8 cellular contexts compared by ENCODE assay signal in the genomic region with DNA sequence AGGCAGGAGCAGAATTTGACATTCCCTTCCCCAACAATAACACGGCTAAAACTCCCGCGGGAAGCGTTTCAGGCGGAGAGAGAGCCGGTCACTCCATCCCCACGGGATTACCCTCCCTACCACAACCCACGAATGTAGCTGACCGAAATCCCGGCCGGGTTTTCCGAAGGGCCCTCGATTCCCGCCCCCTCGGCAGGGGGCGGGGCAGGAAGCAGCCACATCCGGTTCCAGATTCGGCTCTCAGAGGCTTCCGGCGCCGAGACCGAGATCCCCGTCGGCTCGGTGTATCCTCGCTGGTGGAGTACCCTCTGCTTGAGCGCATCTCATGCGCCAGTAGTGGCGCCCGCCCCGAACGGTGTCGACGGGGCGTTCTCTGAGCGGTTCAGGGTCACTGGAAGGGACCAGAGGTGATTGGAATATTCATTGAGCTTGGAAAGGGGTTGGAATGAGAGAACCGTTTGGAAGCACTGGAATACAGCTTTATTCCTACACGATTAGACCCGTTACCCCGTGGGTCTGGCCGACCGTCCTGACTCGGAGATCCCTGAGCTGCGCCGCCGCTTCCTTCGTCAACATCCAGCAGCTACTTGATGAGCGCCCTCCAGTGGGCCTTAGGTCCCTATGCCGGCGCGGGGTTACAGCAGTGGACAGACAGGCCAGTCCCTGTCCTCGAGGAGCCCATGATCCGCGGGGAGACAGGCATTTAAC. TPM values are rescaled to one million over a fixed set of nuclear protein-coding genes. Genes with fewer than 3 reads are reported as not detected.
DNase-seq lines count a peak whose midpoint lies in the region; ATAC-seq and TF ChIP-seq lines count a peak whose summit lies in the region.

No MANE protein-coding gene starts in this region.

- peak overlapping the region; percentile 99 for H3K4me3 Mint-ChIP-seq in neural crest cell

- H2AFZ ChIP-seq in HCT116 (ENCODE audit: low read depth, low read length, poor library complexity, severe bottlenecking) (no peak overlapping the region), MM.1S (ENCODE audit: low read length) (peak overlapping the region; percentile 68)

- H3K27me3 Mint-ChIP-seq in neural crest cell (ENCODE audit: low read depth) = no peaks in the 10 kb centered on the region

- H3K9me2 ChIP-seq in HCT116 (ENCODE audit: insufficient read depth) = no peaks in the 10 kb centered on the region
- no peaks in the 10 kb centered on the region for H3K9me2 ChIP-seq in MM.1S (replicated peaks; ENCODE audit: insufficient read depth, low read length)

- peak; percentile 86 for DNase-seq in GF-D8 (lab: John Stamatoyannopoulos, UW)
- DNase-seq in HCT116 (ENCODE audit: low read depth, low spot score) = peak; percentile 80
- peak; percentile 95 for DNase-seq in MM.1S
- DNase-seq in SHP77 (lab: John Stamatoyannopoulos, UW) = peak; percentile 88 to 89
- DNase-seq in activated gamma-delta T cell (lab: John Stamatoyannopoulos, UW) = peak; percentile 88
- peak; percentile 93 for DNase-seq in fibroblast of villous mesenchyme (ENCODE audit: low read depth)
- peak; percentile 81 for DNase-seq in neural crest cell (ENCODE audit: low read depth, low spot score)
- peak; percentile 91 for DNase-seq in stomach

- intact Hi-C loops in HCT116 (cut with micrococcal nuclease) = loop anchor here (2.0 to 5.0 kb wide), 3 partner anchors 15 to 128 kb away; a partner anchor contains a TSS
- intact Hi-C loops in stomach (cut with DNase I; ENCODE audit: low total_unique reads) = no loop called here

- peak overlapping the region; percentile 99 for H3K27ac Mint-ChIP-seq in neural crest cell (ENCODE audit: unreplicated experiment)

- H3F3A ChIP-seq in MM.1S (ENCODE audit: insufficient read depth, low read length) = peaks cover 25% of the 10 kb centered on the region

- peak overlapping the region; percentile 84 for H3K9ac ChIP-seq in HCT116 (ENCODE audit: low read length)
- peak overlapping the region; percentile 96 for H3K9ac ChIP-seq in MM.1S (ENCODE audit: low read length)

- no peaks in the 10 kb centered on the region for H3K9me3 Mint-ChIP-seq in neural crest cell

- TF ChIP-seq EP300 in stomach (IDR thresholded peaks at IDR 0.05) = no peak

- POLR2A ChIA-PET in HCT116 (lab: Charles Lee) = interaction anchor here (0.8 to 1.6 kb wide), 8 partner anchors 9 to 155 kb away, joined by 3 to 13 read pairs (median 4); a partner anchor contains a TSS

- peak; percentile 65 for ATAC-seq in HCT116

- H3K36me3 ChIP-seq in HCT116 (ENCODE audit: control insufficient read depth in 1 of 2, insufficient read depth in 2 of 2, low read length in 2 of 2) (peaks cover 8 to 9% of the 10 kb centered on the region in 2 experiments; a peak in 3 of 4 replicates), MM.1S (replicated peaks; ENCODE audit: insufficient read depth, low read length) (no peaks in the 10 kb centered on the region), stomach (peaks cover 23 to 56% (median 55%) of the 10 kb centered on the region in 4 donors)

- H3K27me3 ChIP-seq in HCT116 (ENCODE audit: insufficient read depth, low read length) (no peaks in the 10 kb centered on the region), MM.1S (replicated peaks; ENCODE audit: insufficient read depth, low read length) (no peaks in the 10 kb centered on the region), stomach (no peaks in the 10 kb centered on the region)

- H3K27ac ChIP-seq in HCT116 (ENCODE audit: low read depth, low read length) (peak overlapping the region; percentile 96), MM.1S (ENCODE audit: low read length) (peak overlapping the region; percentile 96), stomach (peak overlapping the region; percentile 92 to 99 (median 98))

- BruUV-seq in HCT116 (replicated peaks; lab: Mats Ljungman, UMichigan) = TSS peak; percentile 88

- peaks cover 39% of the 10 kb centered on the region for H3K4me1 Mint-ChIP-seq in neural crest cell

- peak overlapping the region; percentile 76 to 85 for H3K4me3 ChIP-seq in HCT116 (replicated peaks in 1 of 2; ENCODE audit: low read depth in 1 of 2, low read length in 2 of 2)
- peak overlapping the region; percentile 94 for H3K4me3 ChIP-seq in MM.1S (ENCODE audit: low read length)
- H3K4me3 ChIP-seq in fibroblast of villous mesenchyme (ENCODE audit: low read depth, low read length) = peak overlapping the region; percentile 96
- peak overlapping the region; percentile 77 to 93 (median 90) for H3K4me3 ChIP-seq in stomach

- TF ChIP-seq POLR2A in HCT116 (IDR thresholded peaks at IDR 0.05; ENCODE audit: borderline replicate concordance, extremely low read depth, insufficient read depth, insufficient read length) (peak; percentile 80), stomach (IDR thresholded peaks at IDR 0.05) (peak in 2 of 4 donors; percentile 38 to 55)

- H3K9me3 ChIP-seq in HCT116 (ENCODE audit: control insufficient read depth in 1 of 2, insufficient read depth in 1 of 2, low read depth in 1 of 2, low read length in 2 of 2) (no peaks in the 10 kb centered on the region), MM.1S (replicated peaks; ENCODE audit: insufficient read depth, low read length) (no peaks in the 10 kb centered on the region), stomach (no peaks in the 10 kb centered on the region)

- whole genome bisulfite sequencing in stomach, 5 donors = 0 to 1% (median 0%) methylated on average over 45 to 54 of the region's 54 CpGs

- RAD21 ChIA-PET in HCT116 (lab: Charles Lee; ENCODE audit: low non-redundant PET in 1 of 2, low total read pairs in 2 of 2, uncharacterized antibody in 2 of 2, unreplicated experiment in 2 of 2) = interaction anchor here in 1 of 2 experiments (0.8 kb wide), 1 partner anchor 19 kb away, joined by 3 read pairs; a partner anchor contains a TSS

- H3K4me2 ChIP-seq in HCT116 (ENCODE audit: low read length) (peak overlapping the region; percentile 100), MM.1S (ENCODE audit: low read depth, low read length) (peak overlapping the region; percentile 99)

- H3K36me3 Mint-ChIP-seq in neural crest cell (ENCODE audit: low read depth) = no peaks in the 10 kb centered on the region

- no peak for TF ChIP-seq RAD21 in HCT116 (IDR thresholded peaks at IDR 0.05; ENCODE audit: low read depth)

- H4K20me1 ChIP-seq in HCT116 (ENCODE audit: insufficient read depth) (no peaks in the 10 kb centered on the region), MM.1S (ENCODE audit: insufficient read depth, low read length) (no peaks in the 10 kb centered on the region)

- CTCF ChIA-PET in HCT116 (lab: Charles Lee) = interaction anchor here (0.9 to 1.6 kb wide), 6 partner anchors 10 to 139 kb away, joined by 3 to 11 read pairs (median 6); a partner anchor contains a TSS

- TF ChIP-seq CTCF in HCT116 (IDR thresholded peaks at IDR 0.05 in 2 of 3, conservative IDR thresholded peaks at IDR 0.05 in 1 of 3; ENCODE audit: borderline replicate concordance in 1 of 3, insufficient read depth in 1 of 3, low read depth in 2 of 3, low read length in 2 of 3) (peak in 2 of 3 experiments; percentile 80 to 86; a peak in 4 of 6 replicates), MM.1S (IDR thresholded peaks at IDR 0.05; ENCODE audit: low read length) (peak; percentile 76), fibroblast of villous mesenchyme (IDR thresholded peaks at IDR 0.05; ENCODE audit: insufficient read depth, low read depth, low read length) (peak; percentile 83), neural crest cell (conservative IDR thresholded peaks at IDR 0.05) (peak; percentile 79), stomach (IDR thresholded peaks at IDR 0.05) (peak in 5 of 7 experiments; percentile 55 to 76 (median 65))

- peaks cover 21% of the 10 kb centered on the region for H3K79me2 ChIP-seq in HCT116 (ENCODE audit: insufficient read depth, low read length)
- H3K79me2 ChIP-seq in MM.1S (ENCODE audit: low read length) = peaks cover 18% of the 10 kb centered on the region

- H3K4me1 ChIP-seq in HCT116 (ENCODE audit: control insufficient read depth in 1 of 2, insufficient read depth in 2 of 2, low read length in 2 of 2) = peaks cover 6 to 26% of the 10 kb centered on the region in 2 experiments; a peak in 3 of 4 replicates
- peaks cover 7% of the 10 kb centered on the region for H3K4me1 ChIP-seq in MM.1S (ENCODE audit: low read length)
- H3K4me1 ChIP-seq in stomach = peaks cover 22 to 64% (median 50%) of the 10 kb centered on the region in 4 donors

RNA-seq across cellular contexts. Expression of a gene that starts 0.6 kb away (rescaled TPM):
- total RNA-seq in HCT116 (2021; ENCODE audit: unreplicated experiment) = 53.4 TPM
- polyA plus RNA-seq in HCT116 (2012) = 45.4 and 48.4 TPM in 2 replicates
- total RNA-seq in fibroblast of villous mesenchyme = 13.0 and 23.2 TPM in 2 replicates
- total RNA-seq in neural crest cell = 51.9 and 56.0 TPM in 2 replicates
- total RNA-seq in stomach = 100 to 1,000 TPM in 1 of 5 donors, 10 to 100 TPM in 4; 10.4 to 103 (median 52.7) TPM
- 100 to 1,000 TPM in 1 of 3 donors, 10 to 100 TPM in 2; 37.4 to 112 (median 44.3) TPM for polyA plus RNA-seq in stomach

RNA-seq across cellular contexts. Expression of a gene that starts 10.0 kb away (rescaled TPM):
- total RNA-seq in HCT116 (2021; ENCODE audit: unreplicated experiment) (90.5 TPM), fibroblast of villous mesenchyme (26.4 and 34.5 TPM in 2 replicates), neural crest cell (54.9 and 61.4 TPM in 2 replicates), stomach (10 to 100 TPM in 3 of 5 donors, 1 to 10 TPM in 1, not detected in 1; 9.7 to 32.9 (median 12.8) TPM)
- polyA plus RNA-seq in HCT116 (2012) = 60.4 and 84.0 TPM in 2 replicates
- 100 to 1,000 TPM; 117 to 265 (median 202) TPM for polyA plus RNA-seq in stomach

RNA-seq across cellular contexts. Expression of a gene that starts 10.4 kb away (rescaled TPM):
- total RNA-seq in HCT116 (2021; ENCODE audit: unreplicated experiment) (90.6 TPM), fibroblast of villous mesenchyme (99.7 and 108 TPM in 2 replicates), neural crest cell (54.5 and 60.6 TPM in 2 replicates), stomach (10 to 100 TPM; 42.9 to 72.9 (median 54.5) TPM)
- 60.4 and 68.7 TPM in 2 replicates for polyA plus RNA-seq in HCT116 (2012)
- 10 to 100 TPM; 47.5 to 65.1 (median 54.4) TPM for polyA plus RNA-seq in stomach

RNA-seq across cellular contexts. Expression of a gene that starts 14.5 kb away (rescaled TPM):
- 80.1 TPM for total RNA-seq in HCT116 (2021; ENCODE audit: unreplicated experiment)
- polyA plus RNA-seq in HCT116 (2012) = 37.1 and 38.1 TPM in 2 replicates
- total RNA-seq in fibroblast of villous mesenchyme = 125 and 132 TPM in 2 replicates
- 15.4 and 16.2 TPM in 2 replicates for total RNA-seq in neural crest cell
- 100 to 1,000 TPM in 2 of 5 donors, 10 to 100 TPM in 3; 29.0 to 242 (median 59.5) TPM for total RNA-seq in stomach
- polyA plus RNA-seq in stomach = 10 to 100 TPM; 17.0 to 53.5 (median 37.5) TPM

RNA-seq across cellular contexts. Expression of a gene that starts 18.2 kb away (rescaled TPM):
- total RNA-seq in HCT116 (2021; ENCODE audit: unreplicated experiment) (11.7 TPM), fibroblast of villous mesenchyme (14.8 and 16.0 TPM in 2 replicates), neural crest cell (23.0 and 23.4 TPM in 2 replicates), stomach (10 to 100 TPM in 4 of 5 donors, 1 to 10 TPM in 1; 1.2 to 45.2 (median 11.9) TPM)
- 15.6 and 18.7 TPM in 2 replicates for polyA plus RNA-seq in HCT116 (2012)
- 10 to 100 TPM in 2 of 3 donors, 1 to 10 TPM in 1; 9.8 to 11.8 (median 10.5) TPM for polyA plus RNA-seq in stomach

Comparison
In these comparisons a context has a peak if more than half of its experiments do, and no peak if none do; other contexts are left out.
1. Peak in every context shown above with its lines: DNase-seq, ATAC-seq, H3K4me3 ChIP-seq and H3K27ac ChIP-seq.